In genomic region chr7:54015251-54015650, GRCh38 we compare ENCODE assay signal across 18 cellular contexts.
DNase-seq lines count a peak whose midpoint lies in the region; ATAC-seq and TF ChIP-seq lines count a peak whose summit lies in the region.
"Had no signal": no experiment of that assay in that cellular context is flagged by ENCODE, and none has a peak within 500 bp of the region (broad histone marks: within the 10 kb centered on the region; RNA-seq: fewer than 3 reads in every experiment).

No MANE protein-coding gene starts in this region.

- no peaks in the 10 kb centered on the region for H3K9me2 ChIP-seq in GM23338 (ENCODE audit: insufficient read depth)

- no peaks in the 10 kb centered on the region for H3F3A ChIP-seq in GM23338 (replicated peaks; ENCODE audit: low read depth)

- TF ChIP-seq POLR2A in NB4 (IDR thresholded peaks at IDR 0.05; ENCODE audit: extremely low read depth, insufficient read length) = no peak

- H3K4me3 ChIP-seq in GM23338 (no peak overlapping the region), NB4 (ENCODE audit: low read depth, low read length) (no peak overlapping the region)
- no peak overlapping the region for H3K4me3 ChIP-seq in effector memory CD4-positive, alpha-beta T cell (ENCODE audit: insufficient read depth, low read depth, low read length, poor library complexity, severe bottlenecking)
- H3K4me3 ChIP-seq: dorsolateral prefrontal cortex, ovary, skin epidermis had no signal

- H3K36me3 ChIP-seq in GM23338 (ENCODE audit: insufficient read depth) = no peaks in the 10 kb centered on the region
- no peaks in the 10 kb centered on the region for H3K36me3 ChIP-seq in effector memory CD4-positive, alpha-beta T cell (ENCODE audit: control insufficient read depth, insufficient read depth, low read length)
- H3K36me3 ChIP-seq: ovary had no signal

- H3K79me2 ChIP-seq in GM23338 (replicated peaks; ENCODE audit: insufficient read depth) = no peaks in the 10 kb centered on the region

- peaks cover 3% of the 10 kb centered on the region; the same call in 1 of the 3 replicates for H3K9me3 Mint-ChIP-seq in GM23338

- H3K27ac Mint-ChIP-seq in GM23338 = no peak overlapping the region
- H3K27ac Mint-ChIP-seq: activated naive CD8-positive, alpha-beta T cell treated with anti-CD3 and anti-CD28 coated beads for 36 hours had no signal

- H3K27ac ChIP-seq in GM23338 (ENCODE audit: low read depth) = no peak overlapping the region
- H3K27ac ChIP-seq in effector memory CD4-positive, alpha-beta T cell (ENCODE audit: insufficient read depth, low read length, poor library complexity, severe bottlenecking) = no peak overlapping the region
- H3K27ac ChIP-seq: dorsolateral prefrontal cortex, ovary, skin epidermis had no signal

- TF ChIP-seq CTCF in GM23338 (conservative IDR thresholded peaks at IDR 0.05; ENCODE audit: low read depth in 2 of 2) (no peak), NB4 (IDR thresholded peaks at IDR 0.05; ENCODE audit: low read depth, low read length) (no peak)

- peaks cover 7% of the 10 kb centered on the region for H3K4me1 Mint-ChIP-seq in GM23338
- H3K4me1 Mint-ChIP-seq: activated naive CD8-positive, alpha-beta T cell treated with anti-CD3 and anti-CD28 coated beads for 36 hours had no signal

- no peak for DNase-seq in GM23338 (ENCODE audit: low spot score)
- peak; percentile 59 for DNase-seq in NB4 (ENCODE audit: low read depth)
- peak; percentile 39 for DNase-seq in astrocyte of the hippocampus (ENCODE audit: low read depth, low spot score)
- peak; percentile 92 for DNase-seq in myocyte (ENCODE audit: low read depth)
- DNase-seq in effector memory CD4-positive, alpha-beta T cell = no peak
- DNase-seq in HEK293T (ENCODE audit: extremely low spot score) = no peak
- no peak for DNase-seq in nucleus accumbens (lab: John Stamatoyannopoulos, UW)
- DNase-seq in Ammon's horn (ENCODE audit: low spot score) = no peak
- DNase-seq: activated naive CD8-positive, alpha-beta T cell treated with anti-CD3 and anti-CD28 coated beads for 36 hours; AML-193; dorsolateral prefrontal cortex; GF-D8; NCI-H1417; NCI-H2227 treated with DMSO at 0.1 percent for 48 hours; ovary had no signal

- H4K20me1 ChIP-seq in GM23338 (replicated peaks; ENCODE audit: insufficient read depth) = no peaks in the 10 kb centered on the region

- CTCF ChIA-PET in HEK293T (lab: Yijun Ruan, JAX) = no interaction called here

- no peak overlapping the region for H3K4me2 ChIP-seq in GM23338

- H3K27me3 ChIP-seq in GM23338 (ENCODE audit: insufficient read depth) = no peaks in the 10 kb centered on the region
- H3K27me3 ChIP-seq in effector memory CD4-positive, alpha-beta T cell (replicated peaks; ENCODE audit: control insufficient read depth, insufficient read depth, low read length, poor library complexity, severe bottlenecking) = no peaks in the 10 kb centered on the region
- H3K27me3 ChIP-seq: dorsolateral prefrontal cortex, ovary had no signal

- H2AFZ ChIP-seq in GM23338 = peak overlapping the region; percentile 72

- POLR2A ChIA-PET in HEK293T (lab: Yijun Ruan, JAX) = no interaction called here

- peaks cover 8% of the 10 kb centered on the region; the same call in 1 of the 2 replicates for H3K4me1 ChIP-seq in GM23338 (ENCODE audit: insufficient read depth)
- no peaks in the 10 kb centered on the region for H3K4me1 ChIP-seq in effector memory CD4-positive, alpha-beta T cell (ENCODE audit: control insufficient read depth, insufficient read depth, low read length, poor library complexity, severe bottlenecking)

- no peaks in the 10 kb centered on the region for H3K36me3 Mint-ChIP-seq in GM23338 (ENCODE audit: low read depth)
- H3K36me3 Mint-ChIP-seq: activated naive CD8-positive, alpha-beta T cell treated with anti-CD3 and anti-CD28 coated beads for 36 hours had no signal

- H3K27me3 Mint-ChIP-seq in GM23338 (ENCODE audit: insufficient read depth, low read depth, poor library complexity) = no peaks in the 10 kb centered on the region
- H3K27me3 Mint-ChIP-seq: activated naive CD8-positive, alpha-beta T cell treated with anti-CD3 and anti-CD28 coated beads for 36 hours had no signal

- no peak for ATAC-seq in GM23338
- ATAC-seq: HCT116, SK-N-SH treated with all-trans-retinoic acid at 6 μM for 48 hours had no signal

- no peaks in the 10 kb centered on the region for H3K9me3 ChIP-seq in effector memory CD4-positive, alpha-beta T cell (ENCODE audit: control insufficient read depth, low read length)
- H3K9me3 ChIP-seq: ovary had no signal

- no peak overlapping the region for H3K4me3 Mint-ChIP-seq in GM23338
- H3K4me3 Mint-ChIP-seq: activated naive CD8-positive, alpha-beta T cell treated with anti-CD3 and anti-CD28 coated beads for 36 hours had no signal

TF ChIP-seq in GM23338, 12 proteins besides CTCF, POLR2A, EP300 and RAD21 (continues in another document):
- TF ChIP-seq EZH2 (IDR thresholded peaks at IDR 0.05; ENCODE audit: low read depth, unreplicated experiment) = no peak
- no peak for TF ChIP-seq CREB1 (CRISPR knock-in tag; IDR thresholded peaks at IDR 0.05; ENCODE audit: low read depth)
- no peak for TF ChIP-seq ZNF331 (CRISPR knock-in tag; IDR thresholded peaks at IDR 0.05; ENCODE audit: low read depth)
- TF ChIP-seq POLR2AphosphoS5 (IDR thresholded peaks at IDR 0.05; ENCODE audit: low read depth) = no peak
- TF ChIP-seq ZNF114 (CRISPR knock-in tag; IDR thresholded peaks at IDR 0.05) = no peak
- no peak for TF ChIP-seq JUNB (IDR thresholded peaks at IDR 0.05; ENCODE audit: unreplicated experiment)

TF ChIP-seq in HEK293T, 16 proteins besides CTCF, POLR2A, EP300 and RAD21:
- TF ChIP-seq FOXK2 (IDR thresholded peaks at IDR 0.05) (no peak), LEF1 (IDR thresholded peaks at IDR 0.05; ENCODE audit: borderline replicate concordance) (no peak), L3MBTL2 (conservative IDR thresholded peaks at IDR 0.05) (no peak), PKNOX1 (IDR thresholded peaks at IDR 0.05) (no peak), NFRKB (IDR thresholded peaks at IDR 0.05) (no peak), CTBP1 (IDR thresholded peaks at IDR 0.05; ENCODE audit: borderline replicate concordance) (no peak), ZNF384 (IDR thresholded peaks at IDR 0.05) (no peak), SUZ12 (IDR thresholded peaks at IDR 0.05) (no peak), FOXM1 (IDR thresholded peaks at IDR 0.05; ENCODE audit: borderline replicate concordance) (no peak), ARNT (IDR thresholded peaks at IDR 0.05) (no peak), ELF4 (IDR thresholded peaks at IDR 0.05) (no peak), SP1 (IDR thresholded peaks at IDR 0.05) (no peak), BHLHE40 (IDR thresholded peaks at IDR 0.05; ENCODE audit: borderline replicate concordance) (no peak), FOXA1 (IDR thresholded peaks at IDR 0.05) (no peak)

Comparison
In these comparisons a context has a peak if more than half of its experiments do, and no peak if none do; other contexts are left out.
1. DNase-seq: peak in NB4 (single experiment), astrocyte of the hippocampus (single experiment) and myocyte (single experiment); none in GM23338 (single experiment), effector memory CD4-positive, alpha-beta T cell (0 of 3), HEK293T (single experiment), nucleus accumbens (0 of 56) and Ammon's horn (single experiment).